In genomic region chr10:13328588-13328987, GRCh38 we compare ENCODE assay signal across 26 cellular contexts. TPM values are rescaled to one million over a fixed set of nuclear protein-coding genes. Genes with fewer than 3 reads are reported as not detected.
DNase-seq lines count a peak whose midpoint lies in the region; ATAC-seq, FAIRE-seq and TF ChIP-seq lines count a peak whose summit lies in the region.
"Had no signal": no experiment of that assay in that cellular context is flagged by ENCODE, and none has a peak within 500 bp of the region (broad histone marks: within the 10 kb centered on the region; RNA-seq: fewer than 3 reads in every experiment).

No MANE protein-coding gene starts in this region.

- H3K79me2 ChIP-seq in GM23338 (replicated peaks; ENCODE audit: insufficient read depth) = peaks cover 60% of the 10 kb centered on the region

- peak overlapping the region; percentile 16; the same call in 1 of the 2 replicates for H3K27ac Mint-ChIP-seq in GM23338
- peak overlapping the region; percentile 97 for H3K27ac Mint-ChIP-seq in WTC11
- peak overlapping the region; percentile 33 for H3K27ac Mint-ChIP-seq in nephron progenitor cell

- no peaks in the 10 kb centered on the region for H3K27me3 ChIP-seq in GM23338 (ENCODE audit: insufficient read depth)
- no peaks in the 10 kb centered on the region for H3K27me3 ChIP-seq in HUES64 (ENCODE audit: insufficient read depth, low read length)

- H3K36me3 ChIP-seq in GM23338 (ENCODE audit: insufficient read depth) (peaks cover 92% of the 10 kb centered on the region), HUES64 (ENCODE audit: insufficient read depth, low read length) (peaks cover 98% of the 10 kb centered on the region)

- H3K36me3 Mint-ChIP-seq in GM23338 (ENCODE audit: low read depth) = peaks cover 100% of the 10 kb centered on the region
- H3K36me3 Mint-ChIP-seq in WTC11 = peaks cover 94% of the 10 kb centered on the region
- peaks cover 92% of the 10 kb centered on the region for H3K36me3 Mint-ChIP-seq in nephron progenitor cell (ENCODE audit: low read depth)

- H2AFZ ChIP-seq in GM23338 = no peak overlapping the region

- TF ChIP-seq CTCF in GM23338 (conservative IDR thresholded peaks at IDR 0.05; ENCODE audit: low read depth in 2 of 2) (no peak), WTC11 (IDR thresholded peaks at IDR 0.05) (no peak), nephron progenitor cell (IDR thresholded peaks at IDR 0.05) (no peak), D721Med (IDR thresholded peaks at IDR 0.05; ENCODE audit: insufficient read depth, missing control alignments) (no peak)

- H3K9me3 Mint-ChIP-seq in GM23338 (no peaks in the 10 kb centered on the region; the same call in 2 of the 3 replicates), WTC11 (no peaks in the 10 kb centered on the region), nephron progenitor cell (no peaks in the 10 kb centered on the region)
- H3K9me3 Mint-ChIP-seq: T-cell had no signal

- DNase-seq in GM23338 (ENCODE audit: low spot score) (no peak), WTC11 (ENCODE audit: low spot score) (no peak), nephron progenitor cell (no peak), D721Med (ENCODE audit: insufficient read length, low spot score) (no peak), NCI-H748 (lab: John Stamatoyannopoulos, UW; ENCODE audit: unreplicated experiment) (no peak), DMS79 treated with DMSO at 0.1 percent for 48 hours (lab: John Stamatoyannopoulos, UW) (no peak)
- DNase-seq: C1 segment of cervical spinal cord; CD4-positive, alpha-beta memory T cell; COR-L47; DMS79; GOT3; MV-4-11; NCI-H1105; NCI-H146; NCI-H2029; NCI-H446 treated with DMSO at 0.1 percent for 48 hours; NCI-H526; RPMI8226; SHP77; T-cell had no signal

- 90% methylated on average over 7 of the region's 9 CpGs for WGBS in HUES64

- H3K4me1 Mint-ChIP-seq in GM23338 (peaks cover 29% of the 10 kb centered on the region), WTC11 (peaks cover 24% of the 10 kb centered on the region), nephron progenitor cell (peaks cover 15% of the 10 kb centered on the region)
- H3K4me1 Mint-ChIP-seq: CD4-positive, alpha-beta memory T cell; T-cell had no signal

- H4K20me1 ChIP-seq in GM23338 (replicated peaks; ENCODE audit: insufficient read depth) = peaks cover 76% of the 10 kb centered on the region

- CTCF ChIA-PET in WTC11 (lab: Charles Lee) = interaction anchor here (1.0 to 1.7 kb wide), 3 partner anchors 22 to 24 kb away, joined by 3 to 5 read pairs (median 3); no protein-coding TSS in a partner anchor

- H3K4me2 ChIP-seq in GM23338 = no peak overlapping the region

- no peak overlapping the region for H3K9ac ChIP-seq in HUES64 (ENCODE audit: low read depth, low read length)

- peak; percentile 52 for ATAC-seq in GM23338
- ATAC-seq in WTC11 = no peak; the same call in 1 of the 2 replicates
- no peak for ATAC-seq in HG03097 (IDR thresholded peaks at IDR 0.05; ENCODE audit: low FRiP score, unreplicated experiment)
- ATAC-seq: HCT116, HepG2, K562, T-cell had no signal

- no peaks in the 10 kb centered on the region for H3K9me2 ChIP-seq in GM23338 (ENCODE audit: insufficient read depth)

- H3K4me3 Mint-ChIP-seq in GM23338 (no peak overlapping the region), WTC11 (no peak overlapping the region), nephron progenitor cell (no peak overlapping the region)
- H3K4me3 Mint-ChIP-seq: CD4-positive, alpha-beta memory T cell; T-cell had no signal

- H3K27ac ChIP-seq in GM23338 (ENCODE audit: low read depth) (peak overlapping the region; percentile 30), HUES64 (ENCODE audit: low read depth, low read length) (peak overlapping the region; percentile 64; the same call in 1 of the 2 replicates)
- H3K27ac ChIP-seq: HL-60 had no signal

- POLR2A ChIA-PET in WTC11 (lab: Charles Lee) = interaction anchor here (2.5 kb wide), 1 partner anchor 21 kb away, joined by 6 read pairs; no protein-coding TSS in a partner anchor

- no peaks in the 10 kb centered on the region for H3K9me3 ChIP-seq in HUES64 (ENCODE audit: insufficient read depth, low read depth, low read length)

- H3K4me1 ChIP-seq in GM23338 (ENCODE audit: insufficient read depth) (peaks cover 12% of the 10 kb centered on the region), HUES64 (ENCODE audit: insufficient read depth, low read length) (peaks cover 6% of the 10 kb centered on the region)

- no peak for FAIRE-seq in D721Med (lab: Jason Lieb, UNC)
- FAIRE-seq: HepG2, K562 had no signal

- peaks cover 66% of the 10 kb centered on the region for H3F3A ChIP-seq in GM23338 (replicated peaks; ENCODE audit: low read depth)

- peaks cover 14% of the 10 kb centered on the region for H3K27me3 Mint-ChIP-seq in GM23338 (ENCODE audit: insufficient read depth, low read depth, poor library complexity)
- no peaks in the 10 kb centered on the region for H3K27me3 Mint-ChIP-seq in WTC11 (ENCODE audit: low read depth)
- no peaks in the 10 kb centered on the region for H3K27me3 Mint-ChIP-seq in nephron progenitor cell (ENCODE audit: low read depth, poor library complexity)
- H3K27me3 Mint-ChIP-seq: CD4-positive, alpha-beta memory T cell; T-cell had no signal

- no peak overlapping the region for H3K4me3 ChIP-seq in GM23338
- H3K4me3 ChIP-seq in HUES64 (ENCODE audit: low read length) = no peak overlapping the region
- H3K4me3 ChIP-seq: K562 had no signal

TF ChIP-seq in GM23338, 12 proteins besides CTCF, POLR2A, EP300 and RAD21 (continues in another document):
- no peak for TF ChIP-seq ETS1 (IDR thresholded peaks at IDR 0.05)
- no peak for TF ChIP-seq ZNF114 (CRISPR knock-in tag; IDR thresholded peaks at IDR 0.05)
- TF ChIP-seq EZH2 (IDR thresholded peaks at IDR 0.05; ENCODE audit: low read depth, unreplicated experiment) = no peak
- TF ChIP-seq NANOG (IDR thresholded peaks at IDR 0.05; ENCODE audit: borderline replicate concordance) = no peak
- TF ChIP-seq ZNF331 (CRISPR knock-in tag; IDR thresholded peaks at IDR 0.05; ENCODE audit: low read depth) = no peak
- no peak for TF ChIP-seq STAT1 (IDR thresholded peaks at IDR 0.05; ENCODE audit: unreplicated experiment)
- no peak for TF ChIP-seq EZH2phosphoT487 (IDR thresholded peaks at IDR 0.05; ENCODE audit: unreplicated experiment)
- no peak for TF ChIP-seq JUNB (IDR thresholded peaks at IDR 0.05; ENCODE audit: unreplicated experiment)
- no peak for TF ChIP-seq CREB1 (CRISPR knock-in tag; IDR thresholded peaks at IDR 0.05; ENCODE audit: low read depth)

TF ChIP-seq in WTC11, 78 proteins besides CTCF, POLR2A, EP300 and RAD21 (continues in another document):
- TF ChIP-seq MLX (CRISPR knock-in tag; IDR thresholded peaks at IDR 0.05) (no peak), ZMAT4 (CRISPR knock-in tag; IDR thresholded peaks at IDR 0.05) (no peak), RORB (CRISPR knock-in tag; IDR thresholded peaks at IDR 0.05) (no peak), ARID4B (CRISPR knock-in tag; IDR thresholded peaks at IDR 0.05; ENCODE audit: borderline replicate concordance) (no peak)

RNA-seq across cellular contexts. Expression of gene SEPHS1, which starts 19.5 kb away (rescaled TPM):
- 609 and 662 TPM in 2 replicates for total RNA-seq in GM23338 (2014; rRNA removed; shearing (Covaris generic))
- 260 and 274 TPM in 2 replicates for polyA plus RNA-seq in GM23338 (2016; fragmentation: Nextera tagmentation; extraction: Ambion mirVana)
- 423 TPM for polyA plus RNA-seq in HUES64 (2013, experiment 1 of 2)
- 333 TPM for polyA plus RNA-seq in HUES64 (2013, experiment 2 of 2)
- total RNA-seq in WTC11 (2021) = 501 to 509 TPM (median 501 TPM) in 3 replicates

RNA-seq across cellular contexts. Expression of gene PHYH, which starts 28.7 kb away (rescaled TPM):
- total RNA-seq in GM23338 (2014; rRNA removed; shearing (Covaris generic)) = 10.9 and 17.9 TPM in 2 replicates
- polyA plus RNA-seq in GM23338 (2016; fragmentation: Nextera tagmentation; extraction: Ambion mirVana) = 25.7 and 29.8 TPM in 2 replicates
- 15.9 TPM for polyA plus RNA-seq in HUES64 (2013, experiment 1 of 2)
- 23.3 TPM for polyA plus RNA-seq in HUES64 (2013, experiment 2 of 2)
- 22.5 to 35.1 TPM (median 32.0 TPM) in 3 replicates for total RNA-seq in WTC11 (2021)

Comparison
In these comparisons a context has a peak if more than half of its experiments do, and no peak if none do; other contexts are left out.
1. H3K27ac Mint-ChIP-seq: peak in every context shown above with its lines; median percentile 97 in WTC11; 33 in nephron progenitor cell; 16 in GM23338.